ENCODE assay signal across 2 cellular contexts in genomic region chr11:72950685-72951084, GRCh38.
TF ChIP-seq lines count a peak whose summit lies in the region.

No MANE protein-coding gene starts in this region.

TF ChIP-seq in A549, 52 proteins besides CTCF, POLR2A, EP300 and RAD21:
- no peak for TF ChIP-seq MAFK (IDR thresholded peaks at IDR 0.05; ENCODE audit: partially characterized antibody)
- no peak for TF ChIP-seq HOXB13 (CRISPR knock-in tag; IDR thresholded peaks at IDR 0.05; ENCODE audit: low read depth)
- TF ChIP-seq EHMT2 (IDR thresholded peaks at IDR 0.05; ENCODE audit: low read depth), result no peak
- TF ChIP-seq TFCP2L1 (CRISPR knock-in tag; IDR thresholded peaks at IDR 0.05), result no peak

TF ChIP-seq in H1, 55 proteins besides CTCF, POLR2A, EP300 and RAD21:
- no peak for TF ChIP-seq SRF (IDR thresholded peaks at IDR 0.05; ENCODE audit: low read depth, low read length)
- no peak for TF ChIP-seq SUZ12 (IDR thresholded peaks at IDR 0.05; ENCODE audit: low read length)
- peak; percentile 85 for TF ChIP-seq USF2 (IDR thresholded peaks at IDR 0.05; ENCODE audit: low read length)
- no peak for TF ChIP-seq BACH1 (IDR thresholded peaks at IDR 0.05; ENCODE audit: low read length)
- no peak for TF ChIP-seq CHD7 (IDR thresholded peaks at IDR 0.05; ENCODE audit: insufficient replicate concordance, low read length)
- no peak for TF ChIP-seq BCL11A (IDR thresholded peaks at IDR 0.05; ENCODE audit: low read depth in 2 of 2, low read length in 2 of 2)
- TF ChIP-seq EGR1 (IDR thresholded peaks at IDR 0.05; ENCODE audit: borderline replicate concordance, low read depth, low read length), result no peak
- peak; percentile 42; the same call in 1 of the 2 replicates for TF ChIP-seq E2F6 (IDR thresholded peaks at IDR 0.05)
- no peak for TF ChIP-seq POU5F1 (IDR thresholded peaks at IDR 0.05; ENCODE audit: low read depth, low read length)
- no peak for TF ChIP-seq POLR2AphosphoS5 (IDR thresholded peaks at IDR 0.05; ENCODE audit: low read depth, low read length)
- no peak for TF ChIP-seq TBP (IDR thresholded peaks at IDR 0.05; ENCODE audit: low read depth, low read length)
- no peak for TF ChIP-seq SP1 (IDR thresholded peaks at IDR 0.05; ENCODE audit: low read depth, low read length)
- peak; percentile 82 for TF ChIP-seq MAX (IDR thresholded peaks at IDR 0.05)
- no peak for TF ChIP-seq YY1 (IDR thresholded peaks at IDR 0.05; ENCODE audit: low read depth, low read length)
